Comparison of ENCODE assay signal across 1 cellular context in the genomic region with DNA sequence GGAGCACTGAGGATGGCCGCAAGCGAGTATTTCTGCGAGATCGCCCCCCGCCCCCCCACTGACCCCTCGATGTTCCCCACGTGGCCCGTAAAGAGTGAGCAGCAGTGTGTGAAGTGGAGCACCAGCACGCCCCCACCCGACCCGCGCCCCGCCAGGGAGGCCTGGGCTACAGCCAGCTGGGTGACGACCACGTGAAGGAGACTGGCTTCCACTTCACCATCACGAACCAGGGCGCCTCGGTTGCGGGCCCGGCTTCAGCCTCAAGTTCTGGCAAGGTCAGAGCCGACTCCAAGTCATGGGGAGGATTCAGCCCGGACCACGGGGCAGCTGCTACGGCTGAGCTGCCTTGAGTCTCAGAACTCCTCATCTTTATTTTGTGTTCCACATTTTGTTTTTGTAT.
TF ChIP-seq lines count a peak whose summit lies in the region.

No MANE protein-coding gene starts in this region.

TF ChIP-seq in IMR-90, 13 proteins besides CTCF, POLR2A, EP300 and RAD21:
- TF ChIP-seq MAZ (IDR thresholded peaks at IDR 0.05; ENCODE audit: borderline replicate concordance, low read depth, low read length), result no peak
- no peak for TF ChIP-seq RCOR1 (IDR thresholded peaks at IDR 0.05; ENCODE audit: insufficient replicate concordance, low read length)
- no peak for TF ChIP-seq CEBPB (IDR thresholded peaks at IDR 0.05; ENCODE audit: low read depth, low read length)
- TF ChIP-seq, protein P1, sequence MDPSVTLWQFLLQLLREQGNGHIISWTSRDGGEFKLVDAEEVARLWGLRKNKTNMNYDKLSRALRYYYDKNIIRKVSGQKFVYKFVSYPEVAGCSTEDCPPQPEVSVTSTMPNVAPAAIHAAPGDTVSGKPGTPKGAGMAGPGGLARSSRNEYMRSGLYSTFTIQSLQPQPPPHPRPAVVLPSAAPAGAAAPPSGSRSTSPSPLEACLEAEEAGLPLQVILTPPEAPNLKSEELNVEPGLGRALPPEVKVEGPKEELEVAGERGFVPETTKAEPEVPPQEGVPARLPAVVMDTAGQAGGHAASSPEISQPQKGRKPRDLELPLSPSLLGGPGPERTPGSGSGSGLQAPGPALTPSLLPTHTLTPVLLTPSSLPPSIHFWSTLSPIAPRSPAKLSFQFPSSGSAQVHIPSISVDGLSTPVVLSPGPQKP (IDR thresholded peaks at IDR 0.05; ENCODE audit: borderline replicate concordance, low read depth, low read length), result no peak
- TF ChIP-seq FOS (IDR thresholded peaks at IDR 0.05; ENCODE audit: low read depth, low read length), result no peak
- no peak for TF ChIP-seq CHD1 (IDR thresholded peaks at IDR 0.05; ENCODE audit: low read depth, low read length)
- TF ChIP-seq, protein P2, sequence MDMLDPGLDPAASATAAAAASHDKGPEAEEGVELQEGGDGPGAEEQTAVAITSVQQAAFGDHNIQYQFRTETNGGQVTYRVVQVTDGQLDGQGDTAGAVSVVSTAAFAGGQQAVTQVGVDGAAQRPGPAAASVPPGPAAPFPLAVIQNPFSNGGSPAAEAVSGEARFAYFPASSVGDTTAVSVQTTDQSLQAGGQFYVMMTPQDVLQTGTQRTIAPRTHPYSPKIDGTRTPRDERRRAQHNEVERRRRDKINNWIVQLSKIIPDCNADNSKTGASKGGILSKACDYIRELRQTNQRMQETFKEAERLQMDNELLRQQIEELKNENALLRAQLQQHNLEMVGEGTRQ (IDR thresholded peaks at IDR 0.05; ENCODE audit: low read depth, low read length), result no peak
- TF ChIP-seq MXI1 (IDR thresholded peaks at IDR 0.05; ENCODE audit: borderline replicate concordance, low read depth, low read length), result no peak
- TF ChIP-seq MAFK (IDR thresholded peaks at IDR 0.05; ENCODE audit: low read depth, low read length), result no peak
- no peak for TF ChIP-seq NFE2L2 (IDR thresholded peaks at IDR 0.05; ENCODE audit: low read depth, low read length)
- no peak for TF ChIP-seq SMC3 (IDR thresholded peaks at IDR 0.05; ENCODE audit: low read depth, low read length)
- no peak for TF ChIP-seq BHLHE40 (IDR thresholded peaks at IDR 0.05; ENCODE audit: low read depth, low read length)
